Comparison of ENCODE assay signal across 20 cellular contexts in the genomic region with DNA sequence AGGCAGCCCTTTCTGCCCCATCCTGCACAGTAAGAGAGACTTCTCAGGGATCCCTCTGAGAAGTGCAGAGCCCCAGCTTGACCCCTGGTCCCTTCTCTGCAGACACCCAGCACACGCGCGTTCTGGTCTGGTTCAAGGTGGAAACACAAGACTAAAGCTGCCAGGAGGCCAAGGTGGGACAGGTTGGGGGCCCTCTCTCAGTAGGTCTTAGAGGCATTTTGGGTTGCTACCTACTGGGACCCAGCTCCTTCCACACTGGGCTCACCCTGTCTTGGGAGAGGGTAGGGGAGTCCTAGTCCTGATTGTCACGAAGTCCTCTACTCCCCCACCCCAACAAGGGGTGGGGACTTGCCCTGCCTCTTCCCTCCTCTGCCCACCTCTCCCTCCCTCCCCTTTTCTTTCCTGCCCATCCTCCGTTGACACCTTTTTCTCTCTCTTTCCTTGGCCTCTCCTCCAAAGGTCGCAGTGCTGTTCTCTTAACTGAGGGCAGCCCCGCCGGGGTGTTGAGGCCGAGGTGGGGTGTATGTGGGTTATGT. TPM values are rescaled to one million over a fixed set of nuclear protein-coding genes. Genes with fewer than 3 reads are reported as not detected.
DNase-seq lines count a peak whose midpoint lies in the region; TF ChIP-seq lines count a peak whose summit lies in the region.
"Had no signal": no experiment of that assay in that cellular context is flagged by ENCODE, and none has a peak within 500 bp of the region (broad histone marks: within the 10 kb centered on the region; RNA-seq: fewer than 3 reads in every experiment).

No MANE protein-coding gene starts in this region.

- H3K27ac Mint-ChIP-seq in activated naive CD4-positive, alpha-beta T cell treated with anti-CD3 and anti-CD28 coated beads, Interleukin-2, amount 10 ng/mL, durations not matched to agents 7 days and 5 days = no peak overlapping the region
- no peak overlapping the region for H3K27ac Mint-ChIP-seq in activated CD4-positive, alpha-beta T cell treated with anti-CD3 and anti-CD28 coated beads, Interleukin-2, amount 10 ng/mL, durations not matched to agents 24 days and 14 days
- H3K27ac Mint-ChIP-seq in progenitor cell of endocrine pancreas = no peak overlapping the region

- H3K27me3 Mint-ChIP-seq in activated naive CD4-positive, alpha-beta T cell treated with anti-CD3 and anti-CD28 coated beads, Interleukin-2, amount 10 ng/mL, durations not matched to agents 7 days and 5 days = no peaks in the 10 kb centered on the region
- H3K27me3 Mint-ChIP-seq in activated CD4-positive, alpha-beta T cell treated with anti-CD3 and anti-CD28 coated beads, Interleukin-2, amount 10 ng/mL, durations not matched to agents 24 days and 14 days = no peaks in the 10 kb centered on the region
- peaks cover 40% of the 10 kb centered on the region for H3K27me3 Mint-ChIP-seq in progenitor cell of endocrine pancreas

- peak; percentile 49 for DNase-seq in GM20000 (ENCODE audit: low spot score)
- no peak for DNase-seq in sigmoid colon
- no peak for DNase-seq in activated naive CD4-positive, alpha-beta T cell treated with anti-CD3 and anti-CD28 coated beads, Interleukin-2, amount 10 ng/mL, durations not matched to agents 7 days and 5 days
- DNase-seq in ACHN = no peak
- no peak for DNase-seq in activated CD4-positive, alpha-beta T cell treated with anti-CD3 and anti-CD28 coated beads, Interleukin-2, amount 10 ng/mL, durations not matched to agents 24 days and 14 days
- no peak for DNase-seq in progenitor cell of endocrine pancreas (ENCODE audit: low spot score, unreplicated experiment)
- DNase-seq: DND-41, Kasumi-1, MG63, NCI-H1048, NCI-H1436, NCI-H1930, NCI-H226, NCI-H524, SHP77 treated with DMSO at 0.1 percent for 48 hours had no signal

- WGBS in sigmoid colon, 2 donors = 90 to 92% methylated on average over 9 of the region's 9 CpGs

- TF ChIP-seq EP300 in sigmoid colon (IDR thresholded peaks at IDR 0.05) = no peak

- no peaks in the 10 kb centered on the region for H3K4me1 Mint-ChIP-seq in activated naive CD4-positive, alpha-beta T cell treated with anti-CD3 and anti-CD28 coated beads, Interleukin-2, amount 10 ng/mL, durations not matched to agents 7 days and 5 days
- H3K4me1 Mint-ChIP-seq in activated CD4-positive, alpha-beta T cell treated with anti-CD3 and anti-CD28 coated beads, Interleukin-2, amount 10 ng/mL, durations not matched to agents 24 days and 14 days = no peaks in the 10 kb centered on the region
- peaks cover 2% of the 10 kb centered on the region for H3K4me1 Mint-ChIP-seq in progenitor cell of endocrine pancreas (ENCODE audit: low read depth)

- TF ChIP-seq POLR2A in sigmoid colon (IDR thresholded peaks at IDR 0.05) = no peak

- TF ChIP-seq CTCF in GM20000 (IDR thresholded peaks at IDR 0.05; ENCODE audit: extremely low read depth, missing control alignments) (no peak), sigmoid colon (IDR thresholded peaks at IDR 0.05) (no peak), progenitor cell of endocrine pancreas (IDR thresholded peaks at IDR 0.05; ENCODE audit: unreplicated experiment) (no peak)

- H3K4me1 ChIP-seq in sigmoid colon = no peaks in the 10 kb centered on the region

- H3K4me3 ChIP-seq in sigmoid colon = peak overlapping the region in 2 of 4 donors; percentile 19 to 25
- H3K4me3 ChIP-seq: MG63 had no signal

- H3K4me3 Mint-ChIP-seq in activated naive CD4-positive, alpha-beta T cell treated with anti-CD3 and anti-CD28 coated beads, Interleukin-2, amount 10 ng/mL, durations not matched to agents 7 days and 5 days = no peak overlapping the region
- H3K4me3 Mint-ChIP-seq in activated CD4-positive, alpha-beta T cell treated with anti-CD3 and anti-CD28 coated beads, Interleukin-2, amount 10 ng/mL, durations not matched to agents 24 days and 14 days = no peak overlapping the region
- H3K4me3 Mint-ChIP-seq in progenitor cell of endocrine pancreas (ENCODE audit: low read depth) = no peak overlapping the region
- H3K4me3 Mint-ChIP-seq: CD14-positive monocyte had no signal

- intact Hi-C loops in sigmoid colon (cut with DNase I) = no loop called here
- intact Hi-C loops in activated CD4-positive, alpha-beta T cell treated with anti-CD3 and anti-CD28 coated beads, Interleukin-2, amount 10 ng/mL, durations not matched to agents 24 days and 14 days (cut with micrococcal nuclease) = no loop called here

- no peaks in the 10 kb centered on the region for H3K9me3 Mint-ChIP-seq in activated naive CD4-positive, alpha-beta T cell treated with anti-CD3 and anti-CD28 coated beads, Interleukin-2, amount 10 ng/mL, durations not matched to agents 7 days and 5 days
- H3K9me3 Mint-ChIP-seq in activated CD4-positive, alpha-beta T cell treated with anti-CD3 and anti-CD28 coated beads, Interleukin-2, amount 10 ng/mL, durations not matched to agents 24 days and 14 days = no peaks in the 10 kb centered on the region
- H3K9me3 Mint-ChIP-seq in progenitor cell of endocrine pancreas (ENCODE audit: low read depth) = no peaks in the 10 kb centered on the region

- no peaks in the 10 kb centered on the region for H3K36me3 ChIP-seq in sigmoid colon
- H3K36me3 ChIP-seq: MG63 had no signal

- in situ Hi-C loops in ACHN (cut with HindIII; ENCODE audit: low pct_ligation_motif_present, low pct_unique_long_range_greater_than_20kb, low sequenced_read_pairs) = no loop called here

- H3K9me3 ChIP-seq in sigmoid colon = no peaks in the 10 kb centered on the region
- H3K9me3 ChIP-seq: MG63 had no signal

- H3K27me3 ChIP-seq in layer of hippocampus (ENCODE audit: control insufficient read depth, insufficient read depth, low read length) (no peaks in the 10 kb centered on the region), sigmoid colon (no peaks in the 10 kb centered on the region)
- H3K27me3 ChIP-seq: MG63 had no signal

- peak overlapping the region; percentile 93 for H3K27ac ChIP-seq in angular gyrus (ENCODE audit: low read depth, low read length)
- H3K27ac ChIP-seq in layer of hippocampus (ENCODE audit: low read depth, low read length) = peak overlapping the region; percentile 72
- peak overlapping the region; percentile 21 to 65 (median 40) for H3K27ac ChIP-seq in sigmoid colon

- CTCF ChIA-PET in activated naive CD4-positive, alpha-beta T cell treated with anti-CD3 and anti-CD28 coated beads, Interleukin-2, amount 10 ng/mL, durations not matched to agents 7 days and 5 days (lab: Charles Lee) = no interaction called here

- H3K36me3 Mint-ChIP-seq in activated naive CD4-positive, alpha-beta T cell treated with anti-CD3 and anti-CD28 coated beads, Interleukin-2, amount 10 ng/mL, durations not matched to agents 7 days and 5 days = no peaks in the 10 kb centered on the region
- no peaks in the 10 kb centered on the region for H3K36me3 Mint-ChIP-seq in activated CD4-positive, alpha-beta T cell treated with anti-CD3 and anti-CD28 coated beads, Interleukin-2, amount 10 ng/mL, durations not matched to agents 24 days and 14 days (ENCODE audit: low read depth)
- peaks cover 2% of the 10 kb centered on the region for H3K36me3 Mint-ChIP-seq in progenitor cell of endocrine pancreas (ENCODE audit: insufficient read depth)

RNA-seq across cellular contexts. Expression of gene SOX10, which starts 0.8 kb away (rescaled TPM):
- 10 to 100 TPM in 1 of 4 donors, 1 to 10 TPM in 3; 3.8 to 17.5 (median 8.4) TPM for total RNA-seq in sigmoid colon
- 1 to 10 TPM in 2 of 3 donors, under 1 TPM in 1; 0.23 to 2.8 (median 1.8) TPM for polyA plus RNA-seq in sigmoid colon
- not detected in 2 replicates for total RNA-seq in activated CD4-positive, alpha-beta T cell treated with anti-CD3 and anti-CD28 coated beads, Interleukin-2, amount 10 ng/mL, durations not matched to agents 24 days and 14 days
- total RNA-seq in progenitor cell of endocrine pancreas = 0.95 and 1.3 TPM in 2 replicates
- total RNA-seq: A673, G401 had no signal
- polyA plus RNA-seq: CD14-positive monocyte had no signal

RNA-seq across cellular contexts. Expression of gene POLR2F, which starts 31.6 kb away (rescaled TPM):
- total RNA-seq in sigmoid colon (100 to 1,000 TPM in 1 of 4 donors, 10 to 100 TPM in 3; 47.9 to 149 (median 71.1) TPM), progenitor cell of endocrine pancreas (80.0 and 83.1 TPM in 2 replicates)
- 100 to 1,000 TPM in 2 of 3 donors, 10 to 100 TPM in 1; 96.9 to 136 (median 126) TPM for polyA plus RNA-seq in sigmoid colon
- 113 TPM in 2 replicates for total RNA-seq in activated CD4-positive, alpha-beta T cell treated with anti-CD3 and anti-CD28 coated beads, Interleukin-2, amount 10 ng/mL, durations not matched to agents 24 days and 14 days

RNA-seq across cellular contexts. Expression of gene C22orf23, which starts 31.7 kb away (rescaled TPM):
- total RNA-seq in sigmoid colon (under 1 TPM in 1 of 4 donors, not detected in 3; 0.36 TPM), progenitor cell of endocrine pancreas (0.89 and 0.93 TPM in 2 replicates)
- polyA plus RNA-seq in sigmoid colon = under 1 TPM in 1 of 3 donors, not detected in 2; 0.15 TPM
- total RNA-seq in activated CD4-positive, alpha-beta T cell treated with anti-CD3 and anti-CD28 coated beads, Interleukin-2, amount 10 ng/mL, durations not matched to agents 24 days and 14 days = 0.37 TPM in 1 of 2 replicates, not detected in the other
- total RNA-seq: G401 had no signal
- polyA plus RNA-seq: CD14-positive monocyte had no signal

Comparison
In these comparisons a context has a peak if more than half of its experiments do, and no peak if none do; other contexts are left out.
1. H3K27ac ChIP-seq: peak in every context shown above with its lines; median percentile 93 in angular gyrus; 72 in layer of hippocampus; 40 in sigmoid colon.